In genomic region chr3:132625613-132626012, GRCh38 we compare ENCODE assay signal across 15 cellular contexts. TPM values are rescaled to one million over a fixed set of nuclear protein-coding genes. Genes with fewer than 3 reads are reported as not detected.
DNase-seq lines count a peak whose midpoint lies in the region; ATAC-seq and TF ChIP-seq lines count a peak whose summit lies in the region.
"Had no signal": no experiment of that assay in that cellular context is flagged by ENCODE, and none has a peak within 500 bp of the region (broad histone marks: within the 10 kb centered on the region; RNA-seq: fewer than 3 reads in every experiment).

No MANE protein-coding gene starts in this region.

- no peak overlapping the region for H3K14ac ChIP-seq in neuronal stem cell (ENCODE audit: low read length)

- no peak overlapping the region for H3K23ac ChIP-seq in neuronal stem cell (ENCODE audit: low read depth, low read length, poor library complexity)

- H3K4me2 ChIP-seq in neuronal stem cell (ENCODE audit: insufficient read depth, low read length, poor library complexity, severe bottlenecking) = no peak overlapping the region

- POLR2A ChIA-PET in GM10248 (lab: Yijun Ruan, JAX) = no interaction called here

- TF ChIP-seq CTCF in GM10248 (IDR thresholded peaks at IDR 0.05; ENCODE audit: control extremely low read depth, extremely low read depth, low read depth, missing control alignments) = no peak

- no CpG with 5 or more reads among the region's 1 CpG for WGBS in neuronal stem cell (ENCODE audit: extremely low coverage in 2 of 2, insufficient read length in 2 of 2, insufficient replicate concordance in 1 of 2), 2 donors

- H3K4ac ChIP-seq in neuronal stem cell (ENCODE audit: low read length) = no peak overlapping the region

- no peak overlapping the region for H3K4me3 ChIP-seq in neuronal stem cell (ENCODE audit: low read length in 2 of 2)
- H3K4me3 ChIP-seq: coronary artery had no signal

- H3K18ac ChIP-seq in neuronal stem cell (ENCODE audit: low read length) = no peak overlapping the region

- H3K27me3 ChIP-seq in neuronal stem cell (ENCODE audit: control insufficient read depth in 3 of 3, insufficient read depth in 3 of 3, low read depth in 1 of 3, low read length in 3 of 3) = no peaks in the 10 kb centered on the region
- H3K27me3 ChIP-seq: neutrophil had no signal

- H3K9me3 ChIP-seq in neuronal stem cell (replicated peaks in 1 of 2; ENCODE audit: control insufficient read depth in 2 of 2, insufficient read depth in 1 of 2, low read depth in 1 of 2, low read length in 2 of 2) = no peaks in the 10 kb centered on the region
- H3K9me3 ChIP-seq: neutrophil had no signal

- no peak overlapping the region for H4K91ac ChIP-seq in neuronal stem cell (ENCODE audit: low read depth, low read length, poor library complexity)

- no peak overlapping the region for H2BK5ac ChIP-seq in neuronal stem cell (ENCODE audit: low read length)

- H4K8ac ChIP-seq in neuronal stem cell (ENCODE audit: low read depth, low read length) = no peak overlapping the region

- H3K9ac ChIP-seq in neuronal stem cell (ENCODE audit: low read depth, low read length, poor library complexity) = no peak overlapping the region

- no peaks in the 10 kb centered on the region for H3K4me1 ChIP-seq in neuronal stem cell (ENCODE audit: control insufficient read depth in 2 of 2, insufficient read depth in 1 of 2, low read depth in 1 of 2, low read length in 2 of 2)

- peak; percentile 51 for DNase-seq in GM10248 (ENCODE audit: extremely low spot score)
- no peak for DNase-seq in neuronal stem cell (ENCODE audit: low spot score)
- no peak for DNase-seq in iPS-NIHi7 (ENCODE audit: extremely low spot score)
- DNase-seq in pons (ENCODE audit: low spot score) = no peak
- DNase-seq in NCI-H146 treated with DMSO at 0.1 percent for 48 hours (lab: John Stamatoyannopoulos, UW; ENCODE audit: unreplicated experiment) = no peak
- DNase-seq: activated CD4-positive, alpha-beta T cell treated with anti-CD3 and anti-CD28 coated beads for 48 hours; activated naive CD4-positive, alpha-beta T cell treated with Interleukin-2 at 50 U/mL for 16 hours; left colon; NCI-H526; stimulated activated CD4-positive, alpha-beta T cell treated with anti-CD3 and anti-CD28 coated beads, Interleukin-1b, Interleukin-23, amount 100 ng/mL, for 48 hours had no signal

- ATAC-seq in GM19324 (IDR thresholded peaks at IDR 0.05; ENCODE audit: low FRiP score, unreplicated experiment) (peak; percentile 59), HG02798 (IDR thresholded peaks at IDR 0.05; ENCODE audit: poor library complexity, unreplicated experiment) (peak; percentile 67), HG03521 (IDR thresholded peaks at IDR 0.05; ENCODE audit: unreplicated experiment) (peak; percentile 75)
- ATAC-seq: left colon had no signal

- no peak overlapping the region for H2BK120ac ChIP-seq in neuronal stem cell (ENCODE audit: low read depth, low read length)

- no peak overlapping the region for H2AFZ ChIP-seq in neuronal stem cell (ENCODE audit: low read length)

- no peak overlapping the region for H2BK12ac ChIP-seq in neuronal stem cell (ENCODE audit: low read length)

- H3K36me3 ChIP-seq in neuronal stem cell (replicated peaks in 1 of 2; ENCODE audit: control insufficient read depth in 2 of 2, insufficient read depth in 2 of 2, low read length in 2 of 2) = peaks cover 2 to 58% of the 10 kb centered on the region in 2 donors

- no peak overlapping the region for H2BK15ac ChIP-seq in neuronal stem cell (ENCODE audit: low read length)

- no peak overlapping the region for H2AK5ac ChIP-seq in neuronal stem cell (ENCODE audit: low read depth, low read length)

- CTCF ChIA-PET in GM10248 (lab: Yijun Ruan, JAX) = interaction anchor here (1.4 to 3.4 kb wide), 4 partner anchors 10 to 89 kb away, joined by 5 to 28 read pairs (median 10); no protein-coding TSS in a partner anchor

- H3K79me1 ChIP-seq in neuronal stem cell (ENCODE audit: low read depth, low read length) = no peaks in the 10 kb centered on the region

- no peak overlapping the region for H3K27ac ChIP-seq in neuronal stem cell (replicated peaks; ENCODE audit: low read length)
- H3K27ac ChIP-seq: neutrophil had no signal

RNA-seq across cellular contexts. Expression of gene ACKR4, which starts 28.5 kb away (rescaled TPM):
- not detected for polyA plus RNA-seq in neuronal stem cell (2013, experiment 1 of 2)
- not detected for polyA plus RNA-seq in neuronal stem cell (2013, experiment 2 of 2)

RNA-seq across cellular contexts. Expression of gene ACAD11, which starts 34.0 kb away (rescaled TPM):
- polyA plus RNA-seq in neuronal stem cell (2013, experiment 1 of 2) = 14.1 TPM
- polyA plus RNA-seq in neuronal stem cell (2013, experiment 2 of 2) = 14.5 TPM

RNA-seq across cellular contexts. Expression of gene UBA5, which starts 34.5 kb away (rescaled TPM):
- 25.0 TPM for polyA plus RNA-seq in neuronal stem cell (2013, experiment 1 of 2)
- 25.2 TPM for polyA plus RNA-seq in neuronal stem cell (2013, experiment 2 of 2)
